ENCODE assay signal across 15 cellular contexts in genomic region chr21:44211574-44211973, GRCh38. TPM values are rescaled to one million over a fixed set of nuclear protein-coding genes. Genes with fewer than 3 reads are reported as not detected.
"Had no signal": no experiment of that assay in that cellular context is flagged by ENCODE, and none has a peak within 500 bp of the region (broad histone marks: within the 10 kb centered on the region; RNA-seq: fewer than 3 reads in every experiment).

No MANE protein-coding gene starts in this region.

RNA-seq across cellular contexts. Expression of gene DNMT3L, which starts 50.1 kb away (rescaled TPM):
- total RNA-seq: activated B cell treated with CpG ODN at 0.5 μM for 24 hours; activated CD4-positive, alpha-beta memory T cell treated with anti-CD3 and anti-CD28 coated beads for 36 hours; activated CD4-positive, alpha-beta memory T cell treated with anti-CD3 and anti-CD28 coated beads, Interleukin-2, amount 10 ng/mL, durations not matched to agents 7 days and 5 days; activated CD4-positive, alpha-beta T cell treated with anti-CD3 and anti-CD28 coated beads for 36 hours; activated CD4-positive, alpha-beta T cell treated with anti-CD3 and anti-CD28 coated beads, Interleukin-2, amount 10 ng/mL, durations not matched to agents 24 days and 14 days; activated CD4-positive, alpha-beta T cell treated with anti-CD3 and anti-CD28 coated beads, Interleukin-2, amount 10 ng/mL, durations not matched to agents 7 days and 5 days; activated CD8-positive, alpha-beta memory T cell treated with anti-CD3 and anti-CD28 coated beads for 36 hours; activated CD8-positive, alpha-beta memory T cell treated with anti-CD3 and anti-CD28 coated beads, Interleukin-2, amount 10 ng/mL, durations not matched to agents 7 days and 5 days; activated CD8-positive, alpha-beta T cell treated with anti-CD3 and anti-CD28 coated beads for 36 hours; activated CD8-positive, alpha-beta T cell treated with anti-CD3 and anti-CD28 coated beads, Interleukin-2, amount 10 ng/mL, durations not matched to agents 7 days and 5 days; T-cell; T-helper 1 cell treated with Interleukin-12 subunit alpha and Interleukin-12 subunit beta and Interleukin-4 antibody, amounts not matched to agents 30 ng/mL and 1 ng/mL, for 36 hours; T-helper 17 cell; T-helper 2 cell treated with Interferon-gamma antibody and Interleukin-4, amounts not matched to agents 100 ng/mL and 5 ng/mL, for 36 hours; WTC11 had no signal
